8 cellular contexts compared by ENCODE assay signal in genomic region chr9:89318123-89319014, GRCh38. TPM values are rescaled to one million over a fixed set of nuclear protein-coding genes. Genes with fewer than 3 reads are reported as not detected.
DNase-seq lines count a peak whose midpoint lies in the region; ATAC-seq and TF ChIP-seq lines count a peak whose summit lies in the region.

TSS of gene SECISBP2 (plus strand) at chr9:89318500. CDS start at chr9:89318577, 77 bp downstream.

- H3K79me2 ChIP-seq in hepatocyte, result peaks cover 80% of the 10 kb centered on the region

- H3K4me1 ChIP-seq in hepatocyte (ENCODE audit: insufficient read depth), result peaks cover 23% of the 10 kb centered on the region

- ATAC-seq in GM18511 (IDR thresholded peaks at IDR 0.05; ENCODE audit: unreplicated experiment) (peak; percentile 90), HG03039 (IDR thresholded peaks at IDR 0.05; ENCODE audit: unreplicated experiment) (peak; percentile 87)

- peak; percentile 96 to 98 for DNase-seq in NCI-H2081 (lab: John Stamatoyannopoulos, UW)
- DNase-seq in T1000 (lab: John Stamatoyannopoulos, UW), result peak; percentile 96
- peak; percentile 98 for DNase-seq in astrocyte of the hippocampus (ENCODE audit: low read depth, low spot score)
- DNase-seq in hepatocyte (ENCODE audit: low spot score), result peak; percentile 97
- DNase-seq in retina, result peak; percentile 99

- WGBS in hepatocyte (ENCODE audit: low lambda C conversion rate, missing lambda C conversion rate), result under 1% methylated on average over 79 of the region's 91 CpGs

- H3K4me3 ChIP-seq in hepatocyte, result peak within 1 kb of the TSS; percentile 45

- peak within 1 kb of the TSS; percentile 88 for H3K4me2 ChIP-seq in hepatocyte

- H3K9me2 ChIP-seq in hepatocyte (replicated peaks; ENCODE audit: insufficient read depth), result no peaks in the 10 kb centered on the region

- H3K27me3 ChIP-seq in hepatocyte, result no peaks in the 10 kb centered on the region

- TF ChIP-seq CTCF in 22Rv1 (IDR thresholded peaks at IDR 0.05), result peak; percentile 88
- peak; percentile 95 for TF ChIP-seq CTCF in hepatocyte (IDR thresholded peaks at IDR 0.05; ENCODE audit: poor library complexity)

- H3K36me3 ChIP-seq in hepatocyte (replicated peaks; ENCODE audit: insufficient read depth, low read depth), result no peaks in the 10 kb centered on the region

- peaks cover 7% of the 10 kb centered on the region for H4K20me1 ChIP-seq in hepatocyte (ENCODE audit: insufficient read depth, poor library complexity, severe bottlenecking)

- peak within 1 kb of the TSS; percentile 37 for H2AFZ ChIP-seq in hepatocyte

- peak within 1 kb of the TSS; percentile 97 for H3K27ac ChIP-seq in 22Rv1
- H3K27ac ChIP-seq in hepatocyte, result peak within 1 kb of the TSS; percentile 99

- no peaks in the 10 kb centered on the region for H3K9me3 ChIP-seq in hepatocyte (ENCODE audit: low read depth)

RNA-seq across cellular contexts. Expression of gene SECISBP2, which starts in this region (rescaled TPM):
- 43.8 and 48.2 TPM in 2 replicates for total RNA-seq in hepatocyte
- polyA plus RNA-seq in hepatocyte, result 30.2 and 30.6 TPM in 2 replicates

Comparison
In these comparisons a context has a peak if more than half of its experiments do, and no peak if none do; other contexts are left out.
1. Peak in every context shown above with its lines: DNase-seq, ATAC-seq, H3K4me3 ChIP-seq and H3K27ac ChIP-seq.